ENCODE assay signal across 28 cellular contexts in the genomic region with DNA sequence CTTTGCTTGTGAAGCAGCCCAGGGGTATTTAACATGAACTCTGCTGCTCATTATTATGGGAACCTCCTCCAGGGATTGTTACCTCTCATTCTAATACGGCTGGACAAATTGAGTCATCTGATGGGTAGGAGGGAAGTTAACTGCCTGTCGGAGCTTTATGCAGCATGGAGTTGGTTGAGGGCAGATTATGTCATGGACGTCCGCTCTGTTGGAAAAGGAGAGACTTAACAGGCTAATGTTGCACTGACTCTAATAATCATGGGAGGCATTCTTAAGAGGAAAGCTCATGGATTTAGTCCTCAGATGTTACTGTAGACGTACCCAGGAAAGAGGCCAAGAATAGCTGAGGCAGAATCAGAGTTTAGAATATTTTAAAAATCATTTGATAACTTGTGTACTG. TPM values are rescaled to one million over a fixed set of nuclear protein-coding genes. Genes with fewer than 3 reads are reported as not detected.
DNase-seq lines count a peak whose midpoint lies in the region; ATAC-seq and TF ChIP-seq lines count a peak whose summit lies in the region.
"Had no signal": no experiment of that assay in that cellular context is flagged by ENCODE, and none has a peak within 500 bp of the region (broad histone marks: within the 10 kb centered on the region; RNA-seq: fewer than 3 reads in every experiment).

No MANE protein-coding gene starts in this region.

- H3K27me3 ChIP-seq in CD4-positive, alpha-beta memory T cell (ENCODE audit: insufficient read depth, low read length): no peaks in the 10 kb centered on the region
- H3K27me3 ChIP-seq: ascending aorta, right atrium auricular region, testis had no signal

- H3K4me3 ChIP-seq in CD4-positive, alpha-beta memory T cell (ENCODE audit: low read length in 2 of 2): no peak overlapping the region
- no peak overlapping the region for H3K4me3 ChIP-seq in coronary artery
- H3K4me3 ChIP-seq: ascending aorta, right atrium auricular region, testis had no signal

- H3K36me3 ChIP-seq in CD4-positive, alpha-beta memory T cell (ENCODE audit: insufficient read depth, low read length): peaks cover 69% of the 10 kb centered on the region

- H3K36me3 Mint-ChIP-seq in CD4-positive, alpha-beta memory T cell: peaks cover 45 to 84% of the 10 kb centered on the region in 2 donors
- H3K36me3 Mint-ChIP-seq in nephron progenitor cell (ENCODE audit: low read depth): peaks cover 72% of the 10 kb centered on the region

- peaks cover 0 to 2% (median under 1%) of the 10 kb centered on the region in 4 donors for H3K4me1 Mint-ChIP-seq in CD4-positive, alpha-beta memory T cell
- no peaks in the 10 kb centered on the region for H3K4me1 Mint-ChIP-seq in nephron progenitor cell
- H3K4me1 Mint-ChIP-seq: activated CD4-positive, alpha-beta T cell treated with anti-CD3 and anti-CD28 coated beads, Interleukin-2, amount 10 ng/mL, durations not matched to agents 7 days and 5 days; activated naive CD4-positive, alpha-beta T cell treated with anti-CD3 and anti-CD28 coated beads, Interleukin-2, amount 50 U/mL, for 24 hours; naive B cell had no signal

- H3K9me3 Mint-ChIP-seq in CD4-positive, alpha-beta memory T cell: no peaks in the 10 kb centered on the region
- H3K9me3 Mint-ChIP-seq in nephron progenitor cell: no peaks in the 10 kb centered on the region
- H3K9me3 Mint-ChIP-seq: activated CD4-positive, alpha-beta T cell treated with anti-CD3 and anti-CD28 coated beads, Interleukin-2, amount 10 ng/mL, durations not matched to agents 7 days and 5 days; activated naive CD4-positive, alpha-beta T cell treated with anti-CD3 and anti-CD28 coated beads, Interleukin-2, amount 50 U/mL, for 24 hours; activated T-helper 1 cell treated with anti-CD3 and anti-CD28 coated beads, Interleukin-12 subunit alpha, Interleukin-12 subunit beta, Interleukin-2, Interleukin-4 antibody, amounts not matched to agents 30 ng/mL and 10 ng/mL and 1 ng/mL, durations not matched to agents 14 hours and 24 hours and 36 hours; CD14-positive monocyte; effector memory CD8-positive, alpha-beta T cell; naive B cell had no signal

- no peak overlapping the region for H3K27ac ChIP-seq in CD4-positive, alpha-beta memory T cell (ENCODE audit: low read depth, low read length)
- peak overlapping the region; percentile 50 to 74 for H3K27ac ChIP-seq in coronary artery
- H3K27ac ChIP-seq: ascending aorta, testis, WERI-Rb-1 had no signal

- H3K27ac Mint-ChIP-seq in CD4-positive, alpha-beta memory T cell: peak overlapping the region in 4 of 7 donors; percentile 19 to 79 (median 52)
- H3K27ac Mint-ChIP-seq in nephron progenitor cell: peak overlapping the region; percentile 16
- H3K27ac Mint-ChIP-seq: activated CD4-positive, alpha-beta T cell treated with anti-CD3 and anti-CD28 coated beads, Interleukin-2, amount 10 ng/mL, durations not matched to agents 7 days and 5 days; activated T-helper 1 cell treated with anti-CD3 and anti-CD28 coated beads, Interleukin-12 subunit alpha, Interleukin-12 subunit beta, Interleukin-2, Interleukin-4 antibody, amounts not matched to agents 30 ng/mL and 10 ng/mL and 1 ng/mL, durations not matched to agents 14 hours and 24 hours and 36 hours had no signal

- intact Hi-C loops in CD4-positive, alpha-beta memory T cell (cut with micrococcal nuclease): no loop called here

- no peak for ATAC-seq in GM18519 (IDR thresholded peaks at IDR 0.05; ENCODE audit: low FRiP score, unreplicated experiment)
- ATAC-seq: effector memory CD8-positive, alpha-beta T cell; esophagus mucosa; SK-N-SH treated with all-trans-retinoic acid at 6 μM for 48 hours had no signal

- no peak for TF ChIP-seq CTCF in coronary artery (IDR thresholded peaks at IDR 0.05)
- TF ChIP-seq CTCF in nephron progenitor cell (IDR thresholded peaks at IDR 0.05): no peak

- no peak for DNase-seq in CD4-positive, alpha-beta memory T cell
- peak; percentile 93 for DNase-seq in NCI-H226
- no peak for DNase-seq in coronary artery (ENCODE audit: low spot score)
- DNase-seq in nephron progenitor cell: no peak
- DNase-seq in NCI-H510A (lab: John Stamatoyannopoulos, UW): no peak
- no peak for DNase-seq in hippocampal formation (lab: John Stamatoyannopoulos, UW)
- DNase-seq: activated CD4-positive, alpha-beta T cell treated with anti-CD3 and anti-CD28 coated beads, Interleukin-2, amount 10 ng/mL, durations not matched to agents 7 days and 5 days; effector memory CD8-positive, alpha-beta T cell; EL; KBM-7; MM.1S; naive B cell; NCI-H1417 treated with DMSO at 0.1 percent for 48 hours; NCI-H2081 treated with DMSO at 0.1 percent for 48 hours; NCI-H446; occipital lobe; stimulated activated CD4-positive, alpha-beta T cell treated with anti-CD3 and anti-CD28 coated beads, Interleukin-4, amount 100 ng/mL, for 1 hour; stimulated activated naive CD4-positive, alpha-beta T cell treated with Interleukin-2 at 50 U/mL for 16 hours; testis; WERI-Rb-1 had no signal

- H3K4me3 Mint-ChIP-seq in CD4-positive, alpha-beta memory T cell: no peak overlapping the region
- H3K4me3 Mint-ChIP-seq in nephron progenitor cell: no peak overlapping the region
- H3K4me3 Mint-ChIP-seq: activated CD4-positive, alpha-beta T cell treated with anti-CD3 and anti-CD28 coated beads, Interleukin-2, amount 10 ng/mL, durations not matched to agents 7 days and 5 days; activated naive CD4-positive, alpha-beta T cell treated with anti-CD3 and anti-CD28 coated beads, Interleukin-2, amount 50 U/mL, for 24 hours; activated T-helper 1 cell treated with anti-CD3 and anti-CD28 coated beads, Interleukin-12 subunit alpha, Interleukin-12 subunit beta, Interleukin-2, Interleukin-4 antibody, amounts not matched to agents 30 ng/mL and 10 ng/mL and 1 ng/mL, durations not matched to agents 14 hours and 24 hours and 36 hours; CD14-positive monocyte; effector memory CD8-positive, alpha-beta T cell had no signal

- POLR2A ChIA-PET in CD4-positive, alpha-beta memory T cell (lab: Charles Lee; ENCODE audit: partially characterized antibody): interaction anchor here (0.9 kb wide), 1 partner anchor 28 kb away, joined by 3 read pairs; no protein-coding TSS in a partner anchor

- CTCF ChIA-PET in CD4-positive, alpha-beta memory T cell (lab: Charles Lee; ENCODE audit: partially characterized antibody): interaction anchor here (1.1 to 3.6 kb wide), 2 partner anchors 11 kb away, joined by 3 to 24 read pairs; partner anchors contain the start of gene POP5

- no peaks in the 10 kb centered on the region for H3K9me3 ChIP-seq in CD4-positive, alpha-beta memory T cell (ENCODE audit: control insufficient read depth in 1 of 2, low read length in 2 of 2)
- H3K9me3 ChIP-seq: ascending aorta, right atrium auricular region, testis had no signal

- H3K27me3 Mint-ChIP-seq in CD4-positive, alpha-beta memory T cell: no peaks in the 10 kb centered on the region
- H3K27me3 Mint-ChIP-seq in nephron progenitor cell (ENCODE audit: low read depth, poor library complexity): no peaks in the 10 kb centered on the region
- H3K27me3 Mint-ChIP-seq: activated CD4-positive, alpha-beta T cell treated with anti-CD3 and anti-CD28 coated beads, Interleukin-2, amount 10 ng/mL, durations not matched to agents 7 days and 5 days; activated naive CD4-positive, alpha-beta T cell treated with anti-CD3 and anti-CD28 coated beads, Interleukin-2, amount 50 U/mL, for 24 hours; effector memory CD8-positive, alpha-beta T cell; naive B cell had no signal

- H3K4me1 ChIP-seq in CD4-positive, alpha-beta memory T cell (ENCODE audit: insufficient read depth, low read length): no peaks in the 10 kb centered on the region
- H3K4me1 ChIP-seq: ascending aorta had no signal

RNA-seq across cellular contexts. Expression of gene POP5, which starts 9.9 kb away (rescaled TPM):
- 10 to 100 TPM; 70.4 to 70.7 TPM for total RNA-seq in CD4-positive, alpha-beta memory T cell
- 10 to 100 TPM; 89.4 to 91.6 TPM for polyA plus RNA-seq in CD4-positive, alpha-beta memory T cell

RNA-seq across cellular contexts. Expression of gene RNF10, which starts 37.1 kb away (rescaled TPM):
- total RNA-seq in CD4-positive, alpha-beta memory T cell: 100 to 1,000 TPM; 244 to 249 TPM
- 100 to 1,000 TPM; 101 to 146 TPM for polyA plus RNA-seq in CD4-positive, alpha-beta memory T cell

RNA-seq across cellular contexts. Expression of gene COQ5, which starts 42.3 kb away (rescaled TPM):
- total RNA-seq in CD4-positive, alpha-beta memory T cell: 10 to 100 TPM; 19.7 to 21.6 TPM
- polyA plus RNA-seq in CD4-positive, alpha-beta memory T cell: 10 to 100 TPM; 35.2 to 55.1 TPM
